9 cellular contexts compared by ENCODE assay signal in the genomic region with DNA sequence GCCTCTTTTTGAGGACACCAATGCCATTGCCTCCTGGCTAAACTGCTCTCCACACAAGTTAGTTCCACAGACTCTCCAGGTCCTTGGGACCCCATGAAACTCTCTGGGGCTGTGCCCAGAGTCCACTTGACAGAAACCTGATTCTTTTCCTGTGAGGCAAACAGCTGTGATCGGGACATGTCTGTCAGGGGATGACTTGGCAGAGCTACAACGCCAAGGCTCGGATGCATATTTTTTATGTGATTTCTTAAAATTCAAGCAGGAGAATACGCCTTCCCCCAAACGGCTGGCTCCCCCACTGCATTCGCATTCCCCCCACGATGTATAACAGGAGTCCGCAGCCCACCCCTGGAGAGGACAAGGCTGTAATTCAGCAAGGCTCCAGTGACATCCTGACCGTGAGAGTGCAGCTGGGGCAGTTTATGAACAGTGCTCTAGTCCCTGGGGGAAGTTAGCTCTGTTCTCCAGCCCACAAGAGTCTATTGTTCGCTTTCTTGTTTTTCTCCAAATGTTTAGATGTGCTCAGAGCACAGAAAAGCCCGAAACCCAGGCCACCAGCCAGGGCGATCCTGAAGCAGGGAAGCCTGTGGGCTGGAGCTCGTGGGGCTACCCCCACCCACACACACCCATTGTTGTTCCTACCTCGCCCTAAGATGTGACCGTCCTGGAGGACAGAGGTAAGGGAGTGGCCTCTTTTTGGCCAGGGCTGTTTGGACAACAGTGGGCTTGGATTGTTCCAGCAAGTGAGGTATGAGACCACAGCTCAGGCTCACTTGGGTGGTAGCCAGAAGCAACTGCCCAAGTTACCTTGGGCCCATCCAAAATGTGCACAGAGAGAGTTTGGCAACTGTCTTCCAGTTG.
A peak's percentile ranks its signal among the peaks of the same experiment; 100 is the strongest.
DNase-seq lines count a peak whose midpoint lies in the region; ATAC-seq, FAIRE-seq and TF ChIP-seq lines count a peak whose summit lies in the region.
"Had no signal": no experiment of that assay in that cellular context is flagged by ENCODE, and none has a peak within 500 bp of the region (broad histone marks: within the 10 kb centered on the region; RNA-seq: fewer than 3 reads in every experiment).

No MANE protein-coding gene starts in this region.

- TF ChIP-seq POLR2A in GM12878 (IDR thresholded peaks at IDR 0.05; ENCODE audit: low read depth, low read length), result no peak

- DNase-seq in DMS79 treated with DMSO at 0.1 percent for 48 hours (lab: John Stamatoyannopoulos, UW) (peak; percentile 89), GM12878 (ENCODE audit: low read depth, low spot score) (no peak), right atrium auricular region (ENCODE audit: low spot score) (no peak), putamen (ENCODE audit: low spot score) (peak; percentile 93), foreskin keratinocyte (no peak), SKM-1 (lab: John Stamatoyannopoulos, UW; ENCODE audit: unreplicated experiment) (no peak), RKO (ENCODE audit: low spot score) (no peak)
- DNase-seq: KG1 had no signal

- no peaks in the 10 kb centered on the region for H4K20me1 ChIP-seq in GM12878 (ENCODE audit: control insufficient read depth, insufficient read depth)

- no peaks in the 10 kb centered on the region for H3K79me2 ChIP-seq in GM12878 (ENCODE audit: control insufficient read depth, insufficient read depth, low read length)

- intact Hi-C loops in GM12878 (cut with micrococcal nuclease; ENCODE audit: unreplicated experiment), result no loop called here

- H3K27me3 ChIP-seq in GM12878 (replicated peaks in 1 of 2; ENCODE audit: control insufficient read depth in 2 of 2, insufficient read depth in 2 of 2, low read length in 1 of 2) (no peaks in the 10 kb centered on the region; a peak in 1 of 4 replicates), right atrium auricular region (no peaks in the 10 kb centered on the region), foreskin keratinocyte (no peaks in the 10 kb centered on the region)

- H3K4me3 ChIP-seq in GM12878, result no peak overlapping the region
- no peak overlapping the region for H3K4me3 ChIP-seq in right atrium auricular region

- in situ Hi-C loops in GM12878 (cut with MboI), result no loop called here

- H3K27ac ChIP-seq in GM12878 (ENCODE audit: control insufficient read depth, insufficient read depth) (no peak overlapping the region), right atrium auricular region (peak overlapping the region; percentile 69 to 71), foreskin keratinocyte (no peak overlapping the region)

- RAD21 ChIA-PET in GM12878 (lab: Charles Lee; ENCODE audit: unreplicated experiment), result no interaction called here

- 41% methylated on average over 15 of the region's 15 CpGs for WGBS in GM12878 (ENCODE audit: insufficient coverage, insufficient replicate concordance, low lambda C conversion rate, missing lambda C conversion rate)

- no TSS peak for BruUV-seq in GM12878 (replicated peaks; lab: Mats Ljungman, UMichigan)

- no peak for FAIRE-seq in GM12878 (lab: Jason Lieb, UNC)

- no peak for TF ChIP-seq RAD21 in GM12878 (IDR thresholded peaks at IDR 0.05; ENCODE audit: insufficient read depth, low read depth, low read length)

- no peak overlapping the region for H2AFZ ChIP-seq in GM12878 (ENCODE audit: control insufficient read depth, low read depth, low read length)

- peaks cover 4% of the 10 kb centered on the region; the same call in 1 of the 2 replicates for H3K4me1 ChIP-seq in GM12878 (ENCODE audit: control insufficient read depth, insufficient read depth, low read length)
- H3K4me1 ChIP-seq in right atrium auricular region, result peaks cover 0 to 50% of the 10 kb centered on the region in 2 donors
- H3K4me1 ChIP-seq in foreskin keratinocyte, result peaks cover 9% of the 10 kb centered on the region

- POLR2A ChIA-PET in GM12878 (lab: Charles Lee), result no interaction called here

- H3K4me2 ChIP-seq in GM12878 (ENCODE audit: control insufficient read depth, insufficient read depth), result no peak overlapping the region

- H3K36me3 ChIP-seq in GM12878 (ENCODE audit: control insufficient read depth in 2 of 2, insufficient read depth in 2 of 2, low read length in 1 of 2) (no peaks in the 10 kb centered on the region), right atrium auricular region (no peaks in the 10 kb centered on the region)

- CTCF ChIA-PET in GM12878 (lab: Yijun Ruan, JAX), result no interaction called here

- peak; percentile 41; the same call in 2 of the 3 replicates for ATAC-seq in GM12878
- ATAC-seq in foreskin keratinocyte, result no peak
- no peak for ATAC-seq in GM18867 (IDR thresholded peaks at IDR 0.05; ENCODE audit: unreplicated experiment)

- SMC1A ChIA-PET in GM12878 (lab: Charles Lee; ENCODE audit: uncharacterized antibody, unreplicated experiment), result interaction anchor here (0.8 to 1.4 kb wide), 2 partner anchors 127 to 224 kb away, joined by 3 to 4 read pairs; no protein-coding TSS in a partner anchor

- no peaks in the 10 kb centered on the region; the same call in 2 of the 3 replicates for H3K9me3 ChIP-seq in GM12878 (replicated peaks; ENCODE audit: control insufficient read depth, insufficient read depth, low read length)
- H3K9me3 ChIP-seq in right atrium auricular region, result no peaks in the 10 kb centered on the region

- TF ChIP-seq CTCF in GM12878 (IDR thresholded peaks at IDR 0.05 in 2 of 3, conservative IDR thresholded peaks at IDR 0.05 in 1 of 3; ENCODE audit: control insufficient read depth in 2 of 3, extremely low read depth in 1 of 3, insufficient read depth in 1 of 3, low read depth in 3 of 3, low read length in 3 of 3), result no peak
- TF ChIP-seq CTCF in right atrium auricular region (IDR thresholded peaks at IDR 0.05), result no peak
- TF ChIP-seq CTCF in foreskin keratinocyte (conservative IDR thresholded peaks at IDR 0.05), result no peak

- no peak overlapping the region for H3K9ac ChIP-seq in GM12878 (ENCODE audit: control insufficient read depth, insufficient read depth, low read length)

- TF ChIP-seq EP300 in GM12878 (IDR thresholded peaks at IDR 0.05; ENCODE audit: borderline replicate concordance in 1 of 2, control insufficient read depth in 1 of 2, low read depth in 2 of 2, low read length in 2 of 2), result no peak

TF ChIP-seq in GM12878, 131 proteins besides CTCF, POLR2A, EP300 and RAD21:
- TF ChIP-seq, protein P1, sequence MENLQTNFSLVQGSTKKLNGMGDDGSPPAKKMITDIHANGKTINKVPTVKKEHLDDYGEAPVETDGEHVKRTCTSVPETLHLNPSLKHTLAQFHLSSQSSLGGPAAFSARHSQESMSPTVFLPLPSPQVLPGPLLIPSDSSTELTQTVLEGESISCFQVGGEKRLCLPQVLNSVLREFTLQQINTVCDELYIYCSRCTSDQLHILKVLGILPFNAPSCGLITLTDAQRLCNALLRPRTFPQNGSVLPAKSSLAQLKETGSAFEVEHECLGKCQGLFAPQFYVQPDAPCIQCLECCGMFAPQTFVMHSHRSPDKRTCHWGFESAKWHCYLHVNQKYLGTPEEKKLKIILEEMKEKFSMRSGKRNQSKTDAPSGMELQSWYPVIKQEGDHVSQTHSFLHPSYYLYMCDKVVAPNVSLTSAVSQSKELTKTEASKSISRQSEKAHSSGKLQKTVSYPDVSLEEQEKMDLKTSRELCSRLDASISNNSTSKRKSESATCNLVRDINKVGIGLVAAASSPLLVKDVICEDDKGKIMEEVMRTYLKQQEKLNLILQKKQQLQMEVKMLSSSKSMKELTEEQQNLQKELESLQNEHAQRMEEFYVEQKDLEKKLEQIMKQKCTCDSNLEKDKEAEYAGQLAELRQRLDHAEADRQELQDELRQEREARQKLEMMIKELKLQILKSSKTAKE (IDR thresholded peaks at IDR 0.05; ENCODE audit: low read depth, poor library complexity, severe bottlenecking), result no peak
- TF ChIP-seq POLR2AphosphoS2 (IDR thresholded peaks at IDR 0.05; ENCODE audit: low read depth, low read length), result no peak
- TF ChIP-seq EGR1 (IDR thresholded peaks at IDR 0.05; ENCODE audit: borderline replicate concordance in 1 of 2, low read depth in 2 of 2, low read length in 2 of 2), result peak in 1 of 2 experiments; percentile 65; a peak in 2 of 3 replicates
- peak; percentile 58 for TF ChIP-seq MEF2B (IDR thresholded peaks at IDR 0.05; ENCODE audit: partially characterized antibody, poor library complexity, severe bottlenecking)
- 0 out of 2 replicates have a peak, but pooled peaks have one; percentile 29 for TF ChIP-seq IKZF1 (conservative IDR thresholded peaks at IDR 0.05)
- TF ChIP-seq IKZF2 (IDR thresholded peaks at IDR 0.05), result peak in 1 of 2 experiments; percentile 14; a peak in 1 of 4 replicates
- no peak for TF ChIP-seq ATF7 (IDR thresholded peaks at IDR 0.05; ENCODE audit: low read depth)

Comparison
In these comparisons a context has a peak if more than half of its experiments do, and no peak if none do; other contexts are left out.
1. DNase-seq: peak in DMS79 treated with DMSO at 0.1 percent for 48 hours (single experiment) and putamen (single experiment); none in GM12878 (single experiment), right atrium auricular region (single experiment), foreskin keratinocyte (0 of 2), SKM-1 (single experiment) and RKO (single experiment).
2. H3K27ac ChIP-seq: peak in right atrium auricular region (2 of 2); none in GM12878 (single experiment) and foreskin keratinocyte (single experiment).